20 cellular contexts compared by ENCODE assay signal in genomic region chr17:18194804-18195203, GRCh38. TPM values are rescaled to one million over a fixed set of nuclear protein-coding genes. Genes with fewer than 3 reads are reported as not detected.
DNase-seq lines count a peak whose midpoint lies in the region; ATAC-seq and TF ChIP-seq lines count a peak whose summit lies in the region.
"Had no signal": no experiment of that assay in that cellular context is flagged by ENCODE, and none has a peak within 500 bp of the region (broad histone marks: within the 10 kb centered on the region; RNA-seq: fewer than 3 reads in every experiment).

No MANE protein-coding gene starts in this region.

- no peak overlapping the region for H3K4me2 ChIP-seq in osteoblast (ENCODE audit: insufficient read depth, low read length)
- H3K4me2 ChIP-seq: PC-9 had no signal

- no peak overlapping the region for H3K4me3 ChIP-seq in osteoblast (ENCODE audit: insufficient read depth, low read length)
- H3K4me3 ChIP-seq: PC-9 had no signal

- peak overlapping the region; percentile 87 for H3K27ac ChIP-seq in caudate nucleus (ENCODE audit: low read depth, low read length)
- no peak overlapping the region for H3K27ac ChIP-seq in osteoblast (ENCODE audit: low read depth, low read length)
- H3K27ac ChIP-seq: PC-9 had no signal

- H3K4me1 Mint-ChIP-seq in stimulated activated naive CD8-positive, alpha-beta T cell treated with anti-CD3 and anti-CD28 coated beads, Interleukin-15, Interleukin-2, amounts not matched to agents 100 ng/mL and 50 ng/mL, for 24 hours (ENCODE audit: low read depth), result peaks cover 61% of the 10 kb centered on the region
- H3K4me1 Mint-ChIP-seq in stimulated activated naive CD8-positive, alpha-beta T cell treated with anti-CD3 and anti-CD28 coated beads, Interleukin-15, amount 100 ng/mL, for 72 hours, result peaks cover 84% of the 10 kb centered on the region

- no peaks in the 10 kb centered on the region for H3K27me3 ChIP-seq in osteoblast (ENCODE audit: insufficient read depth, low read length)

- H3K36me3 Mint-ChIP-seq in stimulated activated naive CD8-positive, alpha-beta T cell treated with anti-CD3 and anti-CD28 coated beads, Interleukin-15, Interleukin-2, amounts not matched to agents 100 ng/mL and 50 ng/mL, for 24 hours (ENCODE audit: low read depth), result peaks cover 64% of the 10 kb centered on the region

- H3K27ac Mint-ChIP-seq in stimulated activated naive CD8-positive, alpha-beta T cell treated with anti-CD3 and anti-CD28 coated beads, Interleukin-15, Interleukin-2, amounts not matched to agents 100 ng/mL and 50 ng/mL, for 24 hours, result peak overlapping the region; percentile 21
- H3K27ac Mint-ChIP-seq in stimulated activated naive CD8-positive, alpha-beta T cell treated with anti-CD3 and anti-CD28 coated beads, Interleukin-15, amount 100 ng/mL, for 72 hours, result peak overlapping the region in 1 of 2 donors; percentile 19

- H3K36me3 ChIP-seq in osteoblast (ENCODE audit: insufficient read depth, low read length), result peaks cover 56% of the 10 kb centered on the region

- H3K79me2 ChIP-seq in osteoblast (ENCODE audit: insufficient read depth, low read length), result peaks cover 95% of the 10 kb centered on the region

- no peak for DNase-seq in stimulated activated naive CD8-positive, alpha-beta T cell treated with anti-CD3 and anti-CD28 coated beads, Interleukin-15, amount 100 ng/mL, for 72 hours
- DNase-seq in caudate nucleus (lab: John Stamatoyannopoulos, UW) (no peak), osteoblast (ENCODE audit: insufficient read length, low spot score, missing footprints) (peak; percentile 31), amniotic stem cell (lab: John Stamatoyannopoulos, UW) (no peak), NCI-H2029 (lab: John Stamatoyannopoulos, UW) (no peak)
- DNase-seq: DMS79, H9, KG1, NCI-H1092 treated with DMSO at 0.1 percent for 48 hours, NCI-H1436 treated with DMSO at 0.1 percent for 48 hours, NCI-H1930, NCI-H2227 treated with DMSO at 0.1 percent for 48 hours, NCI-H510A, NCI-H748 treated with DMSO at 0.1 percent for 48 hours, PC-9, RPMI8226, SHP77 had no signal

- no peak overlapping the region for H3K4me3 Mint-ChIP-seq in stimulated activated naive CD8-positive, alpha-beta T cell treated with anti-CD3 and anti-CD28 coated beads, Interleukin-15, Interleukin-2, amounts not matched to agents 100 ng/mL and 50 ng/mL, for 24 hours
- no peak overlapping the region for H3K4me3 Mint-ChIP-seq in stimulated activated naive CD8-positive, alpha-beta T cell treated with anti-CD3 and anti-CD28 coated beads, Interleukin-15, amount 100 ng/mL, for 72 hours
- H3K4me3 Mint-ChIP-seq: CD14-positive monocyte, H9 had no signal

- no peaks in the 10 kb centered on the region for H3K9me3 ChIP-seq in osteoblast (ENCODE audit: low read depth, low read length)

- TF ChIP-seq CTCF in osteoblast (IDR thresholded peaks at IDR 0.05; ENCODE audit: extremely low read depth, low read depth, low read length), result no peak

- H2AFZ ChIP-seq in osteoblast (ENCODE audit: low read length), result no peak overlapping the region
- H2AFZ ChIP-seq: PC-9 had no signal

- peaks cover 18% of the 10 kb centered on the region for H3K4me1 ChIP-seq in osteoblast (ENCODE audit: insufficient read depth, low read length)

- no peaks in the 10 kb centered on the region for H3K27me3 Mint-ChIP-seq in stimulated activated naive CD8-positive, alpha-beta T cell treated with anti-CD3 and anti-CD28 coated beads, Interleukin-15, Interleukin-2, amounts not matched to agents 100 ng/mL and 50 ng/mL, for 24 hours
- H3K27me3 Mint-ChIP-seq in stimulated activated naive CD8-positive, alpha-beta T cell treated with anti-CD3 and anti-CD28 coated beads, Interleukin-15, amount 100 ng/mL, for 72 hours, result no peaks in the 10 kb centered on the region

- H3K9me3 Mint-ChIP-seq in stimulated activated naive CD8-positive, alpha-beta T cell treated with anti-CD3 and anti-CD28 coated beads, Interleukin-15, Interleukin-2, amounts not matched to agents 100 ng/mL and 50 ng/mL, for 24 hours, result no peaks in the 10 kb centered on the region
- no peaks in the 10 kb centered on the region for H3K9me3 Mint-ChIP-seq in stimulated activated naive CD8-positive, alpha-beta T cell treated with anti-CD3 and anti-CD28 coated beads, Interleukin-15, amount 100 ng/mL, for 72 hours
- H3K9me3 Mint-ChIP-seq: CD14-positive monocyte, H9 had no signal

- H4K20me1 ChIP-seq in osteoblast (ENCODE audit: insufficient read depth, low read length), result peaks cover 87% of the 10 kb centered on the region

- ATAC-seq in stimulated activated naive CD8-positive, alpha-beta T cell treated with anti-CD3 and anti-CD28 coated beads, Interleukin-15, amount 100 ng/mL, for 72 hours, result no peak
- no peak for ATAC-seq in HG03097 (IDR thresholded peaks at IDR 0.05; ENCODE audit: low FRiP score, unreplicated experiment)

RNA-seq across cellular contexts. Expression of gene ALKBH5, which starts 11.2 kb away (rescaled TPM):
- total RNA-seq in osteoblast, result 103 and 125 TPM in 2 replicates

RNA-seq across cellular contexts. Expression of gene LLGL1, which starts 30.6 kb away (rescaled TPM):
- total RNA-seq in osteoblast, result 41.0 and 50.3 TPM in 2 replicates
